8 cellular contexts compared by ENCODE assay signal in genomic region chr19:54390942-54391577, GRCh38. TPM values are rescaled to one million over a fixed set of nuclear protein-coding genes. Genes with fewer than 3 reads are reported as not detected.
DNase-seq lines count a peak whose midpoint lies in the region; ATAC-seq and TF ChIP-seq lines count a peak whose summit lies in the region.

No MANE protein-coding gene starts in this region.

- H3K36me3 ChIP-seq in BLaER1 = no peaks in the 10 kb centered on the region
- H3K36me3 ChIP-seq in HCT116 (ENCODE audit: control insufficient read depth in 1 of 2, insufficient read depth in 2 of 2, low read length in 2 of 2) = no peaks in the 10 kb centered on the region
- no peaks in the 10 kb centered on the region for H3K36me3 ChIP-seq in OCI-LY3 (replicated peaks; ENCODE audit: low read depth, low read length)

- ATAC-seq in HCT116 (peak; percentile 70), HG02970 (IDR thresholded peaks at IDR 0.05; ENCODE audit: low FRiP score, unreplicated experiment) (no peak)

- peak; percentile 71 to 84 (median 72); a peak in 5 of 6 replicates for TF ChIP-seq CTCF in HCT116 (IDR thresholded peaks at IDR 0.05 in 2 of 3, conservative IDR thresholded peaks at IDR 0.05 in 1 of 3; ENCODE audit: borderline replicate concordance in 1 of 3, insufficient read depth in 1 of 3, low read depth in 2 of 3, low read length in 2 of 3)
- peak; percentile 97 for TF ChIP-seq CTCF in OCI-LY3 (IDR thresholded peaks at IDR 0.05; ENCODE audit: low read depth, low read length)
- TF ChIP-seq CTCF in fibroblast of the aortic adventitia (IDR thresholded peaks at IDR 0.05; ENCODE audit: insufficient read depth, low read length) = peak; percentile 74
- TF ChIP-seq CTCF in osteocyte (IDR thresholded peaks at IDR 0.05) = peak; percentile 83

- no peak overlapping the region for H3K4me3 Mint-ChIP-seq in osteocyte (ENCODE audit: unreplicated experiment)

- TF ChIP-seq POLR2A in HCT116 (IDR thresholded peaks at IDR 0.05; ENCODE audit: borderline replicate concordance, extremely low read depth, insufficient read depth, insufficient read length) = no peak

- H3K27me3 ChIP-seq in BLaER1 = no peaks in the 10 kb centered on the region
- H3K27me3 ChIP-seq in HCT116 (ENCODE audit: insufficient read depth, low read length) = peaks cover 12% of the 10 kb centered on the region; the same call in 1 of the 2 replicates
- H3K27me3 ChIP-seq in OCI-LY3 (ENCODE audit: low read depth, low read length) = peaks cover 46% of the 10 kb centered on the region

- no peaks in the 10 kb centered on the region for H3K4me1 Mint-ChIP-seq in osteocyte (ENCODE audit: unreplicated experiment)

- H3K4me1 ChIP-seq in BLaER1 (peaks cover 67% of the 10 kb centered on the region), HCT116 (ENCODE audit: control insufficient read depth in 1 of 2, insufficient read depth in 2 of 2, low read length in 2 of 2) (peaks cover 7 to 14% of the 10 kb centered on the region in 2 experiments; a peak in 3 of 4 replicates), OCI-LY3 (ENCODE audit: low read length) (peaks cover 23% of the 10 kb centered on the region)

- peaks cover 10% of the 10 kb centered on the region for H3K27me3 Mint-ChIP-seq in osteocyte (ENCODE audit: unreplicated experiment)

- H3K9me3 Mint-ChIP-seq in osteocyte (ENCODE audit: unreplicated experiment) = no peaks in the 10 kb centered on the region

- H3K79me2 ChIP-seq in HCT116 (ENCODE audit: insufficient read depth, low read length) (no peaks in the 10 kb centered on the region), OCI-LY3 (ENCODE audit: low read length) (no peaks in the 10 kb centered on the region)

- no peaks in the 10 kb centered on the region for H3K36me3 Mint-ChIP-seq in osteocyte (ENCODE audit: unreplicated experiment)

- no peaks in the 10 kb centered on the region for H4K20me1 ChIP-seq in BLaER1
- H4K20me1 ChIP-seq in HCT116 (ENCODE audit: insufficient read depth) = no peaks in the 10 kb centered on the region
- H4K20me1 ChIP-seq in OCI-LY3 (ENCODE audit: insufficient read depth, low read length) = no peaks in the 10 kb centered on the region

- no peaks in the 10 kb centered on the region for H3K9me2 ChIP-seq in HCT116 (ENCODE audit: insufficient read depth)

- POLR2A ChIA-PET in HCT116 (lab: Charles Lee) = interaction anchor here (1.6 kb wide), 1 partner anchor 57 kb away, joined by 6 read pairs; no protein-coding TSS in a partner anchor

- DNase-seq in HCT116 (ENCODE audit: low read depth, low spot score) = peak; percentile 68
- DNase-seq in activated T-cell treated with anti-CD3 and anti-CD28 coated beads, Interleukin-2, amount 50 U/mL, for 48 hours = peak; percentile 69 to 71
- peak; percentile 69 for DNase-seq in fibroblast of the aortic adventitia (ENCODE audit: low read depth)
- DNase-seq in osteocyte (ENCODE audit: extremely low spot score, unreplicated experiment) = no peak
- no peak for DNase-seq in SKM-1 (lab: John Stamatoyannopoulos, UW; ENCODE audit: unreplicated experiment)

- H3K27ac ChIP-seq in BLaER1 (peak overlapping the region; percentile 96), HCT116 (ENCODE audit: low read depth, low read length) (no peak overlapping the region), OCI-LY3 (ENCODE audit: low read length) (no peak overlapping the region)

- H3K9me3 ChIP-seq in BLaER1 (peaks cover 9% of the 10 kb centered on the region), HCT116 (ENCODE audit: control insufficient read depth in 1 of 2, insufficient read depth in 1 of 2, low read depth in 1 of 2, low read length in 2 of 2) (no peaks in the 10 kb centered on the region), OCI-LY3 (ENCODE audit: insufficient read depth, low read length) (no peaks in the 10 kb centered on the region)

- peak overlapping the region; percentile 23 for H2AFZ ChIP-seq in HCT116 (ENCODE audit: low read depth, low read length, poor library complexity, severe bottlenecking)
- H2AFZ ChIP-seq in OCI-LY3 (ENCODE audit: low read depth, low read length) = no peak overlapping the region

- H3K4me2 ChIP-seq in BLaER1 (peak overlapping the region; percentile 93), HCT116 (ENCODE audit: low read length) (peak overlapping the region; percentile 40), OCI-LY3 (ENCODE audit: low read length) (no peak overlapping the region)

- TF ChIP-seq RAD21 in HCT116 (IDR thresholded peaks at IDR 0.05; ENCODE audit: low read depth) = peak; percentile 69

- RAD21 ChIA-PET in HCT116 (lab: Charles Lee; ENCODE audit: low non-redundant PET in 1 of 2, low total read pairs in 2 of 2, uncharacterized antibody in 2 of 2, unreplicated experiment in 2 of 2) = interaction anchor here (0.6 to 0.9 kb wide), 2 partner anchors 125 to 1966 kb away, joined by 3 read pairs; no protein-coding TSS in a partner anchor

- BruUV-seq in HCT116 (replicated peaks; lab: Mats Ljungman, UMichigan) = no TSS peak

- no peak overlapping the region for H3K27ac Mint-ChIP-seq in osteocyte (ENCODE audit: unreplicated experiment)

- intact Hi-C loops in HCT116 (cut with micrococcal nuclease) = loop anchor here (1.0 to 5.0 kb wide), 2 partner anchors 66 to 159 kb away; no protein-coding TSS in a partner anchor

- CTCF ChIA-PET in HCT116 (lab: Charles Lee) = interaction anchor here (0.6 to 2.9 kb wide), 20 partner anchors 8 to 598 kb away, joined by 3 to 17 read pairs (median 4); partner anchors contain the start of genes LENG8 and MBOAT7

- no peak overlapping the region for H3K4me3 ChIP-seq in BLaER1
- H3K4me3 ChIP-seq in HCT116 (replicated peaks in 1 of 2; ENCODE audit: low read depth in 1 of 2, low read length in 2 of 2) = no peak overlapping the region
- no peak overlapping the region for H3K4me3 ChIP-seq in OCI-LY3 (ENCODE audit: low read length)
- H3K4me3 ChIP-seq in fibroblast of the aortic adventitia (ENCODE audit: low read depth, low read length) = no peak overlapping the region

- H3K9ac ChIP-seq in BLaER1 (peak overlapping the region; percentile 83), HCT116 (ENCODE audit: low read length) (no peak overlapping the region), OCI-LY3 (ENCODE audit: low read length) (no peak overlapping the region)

TF ChIP-seq in HCT116, 20 proteins besides CTCF, POLR2A, EP300 and RAD21 (continues in another document):
- no peak for TF ChIP-seq EGR1 (IDR thresholded peaks at IDR 0.05; ENCODE audit: low read depth)
- no peak for TF ChIP-seq ATF3 (IDR thresholded peaks at IDR 0.05)
- no peak for TF ChIP-seq CBX3 (IDR thresholded peaks at IDR 0.05; ENCODE audit: low read depth)
- TF ChIP-seq ZFX (IDR thresholded peaks at IDR 0.05) = no peak
- TF ChIP-seq CEBPB (IDR thresholded peaks at IDR 0.05; ENCODE audit: low read depth) = no peak
- no peak for TF ChIP-seq FOSL1 (IDR thresholded peaks at IDR 0.05; ENCODE audit: low read depth)
- TF ChIP-seq SIN3A (IDR thresholded peaks at IDR 0.05; ENCODE audit: low read depth) = no peak
- TF ChIP-seq YY1 (IDR thresholded peaks at IDR 0.05; ENCODE audit: extremely low read depth, insufficient replicate concordance, low read depth, low read length) = no peak
- no peak for TF ChIP-seq EZH2 (IDR thresholded peaks at IDR 0.05)
- no peak for TF ChIP-seq ZBTB33 (IDR thresholded peaks at IDR 0.05; ENCODE audit: extremely low read depth, insufficient replicate concordance, low read length)
- no peak for TF ChIP-seq ZNF274 (IDR thresholded peaks at IDR 0.05; ENCODE audit: low read depth, low read length)
- TF ChIP-seq TCF7L2 (IDR thresholded peaks at IDR 0.05; ENCODE audit: borderline replicate concordance, extremely low read depth, insufficient read depth, insufficient read length) = no peak
- TF ChIP-seq JUND (IDR thresholded peaks at IDR 0.05) = no peak
- no peak for TF ChIP-seq ELF1 (IDR thresholded peaks at IDR 0.05; ENCODE audit: borderline replicate concordance, low read depth)
- TF ChIP-seq SP1 (IDR thresholded peaks at IDR 0.05; ENCODE audit: low read depth) = no peak

RNA-seq across cellular contexts. Expression of gene TTYH1, which starts 24.2 kb away (rescaled TPM):
- total RNA-seq in HCT116 (2021; ENCODE audit: unreplicated experiment) (0.37 TPM), fibroblast of the aortic adventitia (ENCODE audit: low replicate concordance) (not detected in 2 replicates), osteocyte (not detected in 2 replicates)
- polyA plus RNA-seq in HCT116 (2012) = 0.92 and 1.2 TPM in 2 replicates

RNA-seq across cellular contexts. Expression of gene LAIR1, which starts 26.3 kb away (rescaled TPM):
- total RNA-seq in HCT116 (2021; ENCODE audit: unreplicated experiment) = 0.89 TPM
- polyA plus RNA-seq in HCT116 (2012) = 0.34 and 0.39 TPM in 2 replicates
- not detected in 2 replicates for total RNA-seq in fibroblast of the aortic adventitia (ENCODE audit: low replicate concordance)
- not detected in 2 replicates for total RNA-seq in osteocyte

RNA-seq across cellular contexts. Expression of gene LILRA4, which starts 52.1 kb away (rescaled TPM):
- total RNA-seq in HCT116 (2021; ENCODE audit: unreplicated experiment) (not detected), fibroblast of the aortic adventitia (ENCODE audit: low replicate concordance) (not detected in 2 replicates), osteocyte (not detected in 2 replicates)
- not detected in 2 replicates for polyA plus RNA-seq in HCT116 (2012)

RNA-seq across cellular contexts. Expression of gene LENG8, which starts 57.9 kb away (rescaled TPM):
- total RNA-seq in HCT116 (2021; ENCODE audit: unreplicated experiment) = 196 TPM
- 108 and 110 TPM in 2 replicates for polyA plus RNA-seq in HCT116 (2012)
- total RNA-seq in fibroblast of the aortic adventitia (ENCODE audit: low replicate concordance) = 21.7 and 41.7 TPM in 2 replicates
- 145 and 192 TPM in 2 replicates for total RNA-seq in osteocyte

Comparison
In these comparisons a context has a peak if more than half of its experiments do, and no peak if none do; other contexts are left out.
1. DNase-seq: peak in HCT116 (single experiment), activated T-cell treated with anti-CD3 and anti-CD28 coated beads, Interleukin-2, amount 50 U/mL, for 48 hours (2 of 2) and fibroblast of the aortic adventitia (single experiment); none in osteocyte (single experiment) and SKM-1 (single experiment).
2. Peak in every context shown above with its lines, with median percentiles within 50 percentile points of each other: CTCF ChIP-seq.